19 cellular contexts compared by ENCODE assay signal in genomic region chr18:76447268-76447890, GRCh38. TPM values are rescaled to one million over a fixed set of nuclear protein-coding genes. Genes with fewer than 3 reads are reported as not detected.
A peak's percentile ranks its signal among the peaks of the same experiment; 100 is the strongest.
DNase-seq lines count a peak whose midpoint lies in the region; ATAC-seq and TF ChIP-seq lines count a peak whose summit lies in the region.
"Had no signal": no experiment of that assay in that cellular context is flagged by ENCODE, and none has a peak within 500 bp of the region (broad histone marks: within the 10 kb centered on the region; RNA-seq: fewer than 3 reads in every experiment).

No MANE protein-coding gene starts in this region.

- TF ChIP-seq CTCF in nephron (IDR thresholded peaks at IDR 0.05; ENCODE audit: unreplicated experiment in 3 of 3) = no peak

- intact Hi-C loops in activated naive CD4-positive, alpha-beta T cell treated with anti-CD3 and anti-CD28 coated beads for 36 hours (cut with micrococcal nuclease) = no loop called here

- peaks cover 21% of the 10 kb centered on the region for H3K27me3 Mint-ChIP-seq in activated naive CD4-positive, alpha-beta T cell treated with anti-CD3 and anti-CD28 coated beads, Interleukin-2, amount 10 ng/mL, durations not matched to agents 7 days and 5 days
- peaks cover under 1% of the 10 kb centered on the region for H3K27me3 Mint-ChIP-seq in activated naive CD4-positive, alpha-beta T cell treated with anti-CD3 and anti-CD28 coated beads for 36 hours (ENCODE audit: low read depth)
- no peaks in the 10 kb centered on the region for H3K27me3 Mint-ChIP-seq in nephron (ENCODE audit: low read depth)
- H3K27me3 Mint-ChIP-seq: naive thymus-derived CD8-positive, alpha-beta T cell had no signal

- H3K4me3 Mint-ChIP-seq in activated naive CD4-positive, alpha-beta T cell treated with anti-CD3 and anti-CD28 coated beads, Interleukin-2, amount 10 ng/mL, durations not matched to agents 7 days and 5 days = no peak overlapping the region
- H3K4me3 Mint-ChIP-seq in activated naive CD4-positive, alpha-beta T cell treated with anti-CD3 and anti-CD28 coated beads for 36 hours = no peak overlapping the region
- peak overlapping the region in 2 of 3 experiments; percentile 49 to 53 for H3K4me3 Mint-ChIP-seq in nephron
- H3K4me3 Mint-ChIP-seq: activated CD8-positive, alpha-beta T cell treated with anti-CD3 and anti-CD28 coated beads, Interleukin-2, amount 10 ng/mL, durations not matched to agents 7 days and 5 days; H9 had no signal

- peak; percentile 11 for DNase-seq in activated naive CD4-positive, alpha-beta T cell treated with anti-CD3 and anti-CD28 coated beads, Interleukin-2, amount 10 ng/mL, durations not matched to agents 7 days and 5 days
- no peak for DNase-seq in activated naive CD4-positive, alpha-beta T cell treated with anti-CD3 and anti-CD28 coated beads for 36 hours
- DNase-seq in fibroblast of gingiva (ENCODE audit: low read depth) (peak; percentile 77), ureter (ENCODE audit: low spot score) (peak; percentile 54), HuH-7.5 (ENCODE audit: low spot score) (no peak)
- DNase-seq: activated CD8-positive, alpha-beta T cell treated with anti-CD3 and anti-CD28 coated beads, Interleukin-2, amount 10 ng/mL, durations not matched to agents 7 days and 5 days; activated effector memory CD4-positive, alpha-beta T cell treated with Interleukin-2 at 50 U/mL for 16 hours; cortex of kidney; H9; left ventricle myocardium superior; MG63; naive thymus-derived CD8-positive, alpha-beta T cell; NCI-H187; NCI-H526 treated with DMSO at 0.1 percent for 48 hours; stimulated activated CD4-positive, alpha-beta T cell treated with anti-CD3 and anti-CD28 coated beads, Interleukin-4, amount 100 ng/mL, for 4 hours; trophoblast cell had no signal

- H3K27ac Mint-ChIP-seq in activated naive CD4-positive, alpha-beta T cell treated with anti-CD3 and anti-CD28 coated beads, Interleukin-2, amount 10 ng/mL, durations not matched to agents 7 days and 5 days = no peak overlapping the region
- no peak overlapping the region for H3K27ac Mint-ChIP-seq in activated naive CD4-positive, alpha-beta T cell treated with anti-CD3 and anti-CD28 coated beads for 36 hours
- peak overlapping the region; percentile 45 to 96 (median 85) for H3K27ac Mint-ChIP-seq in nephron
- H3K27ac Mint-ChIP-seq: activated CD8-positive, alpha-beta T cell treated with anti-CD3 and anti-CD28 coated beads, Interleukin-2, amount 10 ng/mL, durations not matched to agents 7 days and 5 days; H9 had no signal

- no peaks in the 10 kb centered on the region for H3K36me3 Mint-ChIP-seq in activated naive CD4-positive, alpha-beta T cell treated with anti-CD3 and anti-CD28 coated beads, Interleukin-2, amount 10 ng/mL, durations not matched to agents 7 days and 5 days
- H3K36me3 Mint-ChIP-seq in activated naive CD4-positive, alpha-beta T cell treated with anti-CD3 and anti-CD28 coated beads for 36 hours (ENCODE audit: low read depth) = no peaks in the 10 kb centered on the region
- peaks cover 15% of the 10 kb centered on the region for H3K36me3 Mint-ChIP-seq in nephron (ENCODE audit: low read depth)

- CTCF ChIA-PET in activated naive CD4-positive, alpha-beta T cell treated with anti-CD3 and anti-CD28 coated beads, Interleukin-2, amount 10 ng/mL, durations not matched to agents 7 days and 5 days (lab: Charles Lee) = no interaction called here
- CTCF ChIA-PET in activated naive CD4-positive, alpha-beta T cell treated with anti-CD3 and anti-CD28 coated beads for 36 hours (lab: Charles Lee) = interaction anchor here (0.5 kb wide), 1 partner anchor 21 kb away, joined by 3 read pairs; no protein-coding TSS in a partner anchor

- peaks cover 15% of the 10 kb centered on the region for H3K4me1 Mint-ChIP-seq in activated naive CD4-positive, alpha-beta T cell treated with anti-CD3 and anti-CD28 coated beads, Interleukin-2, amount 10 ng/mL, durations not matched to agents 7 days and 5 days
- peaks cover 40% of the 10 kb centered on the region for H3K4me1 Mint-ChIP-seq in activated naive CD4-positive, alpha-beta T cell treated with anti-CD3 and anti-CD28 coated beads for 36 hours (ENCODE audit: low read depth)
- H3K4me1 Mint-ChIP-seq in nephron = peaks cover 92% of the 10 kb centered on the region

- no peak for TF ChIP-seq POLR2A in GM18505 (IDR thresholded peaks at IDR 0.05; ENCODE audit: borderline replicate concordance, extremely low read depth, insufficient read depth, insufficient read length)

- ATAC-seq in GM18505 (IDR thresholded peaks at IDR 0.05; ENCODE audit: unreplicated experiment) (no peak), HG03439 (IDR thresholded peaks at IDR 0.05; ENCODE audit: unreplicated experiment) (no peak)
- ATAC-seq: activated CD8-positive, alpha-beta T cell treated with anti-CD3 and anti-CD28 coated beads, Interleukin-2, amount 10 ng/mL, durations not matched to agents 7 days and 5 days; left ventricle myocardium superior; naive thymus-derived CD8-positive, alpha-beta T cell had no signal

- no peaks in the 10 kb centered on the region for H3K9me3 Mint-ChIP-seq in activated naive CD4-positive, alpha-beta T cell treated with anti-CD3 and anti-CD28 coated beads, Interleukin-2, amount 10 ng/mL, durations not matched to agents 7 days and 5 days
- H3K9me3 Mint-ChIP-seq in activated naive CD4-positive, alpha-beta T cell treated with anti-CD3 and anti-CD28 coated beads for 36 hours = no peaks in the 10 kb centered on the region
- H3K9me3 Mint-ChIP-seq in nephron = no peaks in the 10 kb centered on the region
- H3K9me3 Mint-ChIP-seq: H9; naive thymus-derived CD8-positive, alpha-beta T cell had no signal

RNA-seq across cellular contexts. Expression of gene ZNF516, which starts 47.7 kb away (rescaled TPM):
- 1 to 10 TPM; 7.4 to 8.4 TPM for total RNA-seq in activated naive CD4-positive, alpha-beta T cell treated with anti-CD3 and anti-CD28 coated beads for 36 hours
- total RNA-seq in ureter = 75.6 TPM

Comparison
In these comparisons a context has a peak if more than half of its experiments do, and no peak if none do; other contexts are left out.
1. DNase-seq: peak in activated naive CD4-positive, alpha-beta T cell treated with anti-CD3 and anti-CD28 coated beads, Interleukin-2, amount 10 ng/mL, durations not matched to agents 7 days and 5 days (single experiment), fibroblast of gingiva (single experiment) and ureter (single experiment); none in activated naive CD4-positive, alpha-beta T cell treated with anti-CD3 and anti-CD28 coated beads for 36 hours (single experiment) and HuH-7.5 (single experiment).
2. H3K27ac Mint-ChIP-seq: peak in nephron (3 of 3); none in activated naive CD4-positive, alpha-beta T cell treated with anti-CD3 and anti-CD28 coated beads, Interleukin-2, amount 10 ng/mL, durations not matched to agents 7 days and 5 days (single experiment) and activated naive CD4-positive, alpha-beta T cell treated with anti-CD3 and anti-CD28 coated beads for 36 hours (single experiment).
3. H3K4me3 Mint-ChIP-seq: peak in nephron (2 of 3); none in activated naive CD4-positive, alpha-beta T cell treated with anti-CD3 and anti-CD28 coated beads, Interleukin-2, amount 10 ng/mL, durations not matched to agents 7 days and 5 days (single experiment) and activated naive CD4-positive, alpha-beta T cell treated with anti-CD3 and anti-CD28 coated beads for 36 hours (single experiment).